Comparison of ENCODE assay signal across 11 cellular contexts in the genomic region with DNA sequence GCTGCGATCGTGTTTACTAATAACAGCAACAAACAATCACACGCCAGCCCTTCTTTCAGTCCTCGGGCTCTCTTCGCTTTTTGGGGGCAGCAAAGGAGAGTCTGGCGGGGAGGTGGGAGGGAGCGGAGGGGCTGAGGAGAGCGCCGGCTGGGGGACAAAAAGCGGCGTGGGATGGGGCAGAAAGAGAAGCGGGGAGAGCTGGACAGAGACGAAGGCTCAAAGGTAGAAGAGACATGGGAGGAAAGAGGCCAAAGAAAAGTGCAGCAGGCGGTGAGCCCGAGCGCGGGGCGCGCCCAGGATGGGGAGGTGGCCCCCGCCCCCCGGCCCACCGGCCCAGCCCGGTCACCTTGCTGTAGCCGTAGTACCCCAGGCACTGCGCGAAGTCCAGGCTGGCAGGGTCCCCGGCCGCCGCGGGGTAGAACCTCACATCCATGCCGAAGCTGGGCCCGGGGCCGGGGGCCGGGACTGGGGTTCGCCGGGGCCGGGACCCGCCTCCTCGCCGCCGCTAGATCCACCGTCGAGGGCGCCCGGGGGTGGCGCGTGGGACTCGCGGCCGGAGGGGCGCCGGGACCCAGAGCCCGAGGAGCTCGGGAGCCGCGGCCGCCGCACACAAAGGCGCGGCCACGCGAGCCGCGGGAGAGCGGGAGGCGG. TPM values are rescaled to one million over a fixed set of nuclear protein-coding genes. Genes with fewer than 3 reads are reported as not detected.
A peak's percentile ranks its signal among the peaks of the same experiment; 100 is the strongest.
DNase-seq lines count a peak whose midpoint lies in the region; ATAC-seq and TF ChIP-seq lines count a peak whose summit lies in the region.
"Had no signal": no experiment of that assay in that cellular context is flagged by ENCODE, and none has a peak within 500 bp of the region (broad histone marks: within the 10 kb centered on the region; RNA-seq: fewer than 3 reads in every experiment).

No MANE protein-coding gene starts in this region.

- no peaks in the 10 kb centered on the region for H3K9me3 Mint-ChIP-seq in Calu3 (ENCODE audit: low read depth, unreplicated experiment)

- no TSS peak for BruUV-seq in Calu3 (replicated peaks; lab: Mats Ljungman, UMichigan)

- CTCF ChIA-PET in Calu3 (lab: Charles Lee): interaction anchor here (0.6 to 1.3 kb wide), 3 partner anchors 26 to 355 kb away, joined by 3 to 6 read pairs (median 6); no protein-coding TSS in a partner anchor

- H3K36me3 Mint-ChIP-seq in Calu3 (ENCODE audit: insufficient read depth, unreplicated experiment): peaks cover 33% of the 10 kb centered on the region

- no peaks in the 10 kb centered on the region for H3K27me3 Mint-ChIP-seq in Calu3 (ENCODE audit: unreplicated experiment)

- H3K27me3 ChIP-seq in NT2/D1 (ENCODE audit: insufficient read depth, insufficient read length) (peaks cover 27% of the 10 kb centered on the region), iPS-20b (ENCODE audit: insufficient read depth, low read length) (peaks cover 42% of the 10 kb centered on the region), prostate gland (replicated peaks; ENCODE audit: insufficient read depth) (no peaks in the 10 kb centered on the region)

- TF ChIP-seq CTCF in Calu3 (IDR thresholded peaks at IDR 0.05; ENCODE audit: unreplicated experiment) (no peak), prostate gland (IDR thresholded peaks at IDR 0.05) (no peak)

- peak overlapping the region; percentile 84 for H3K9ac ChIP-seq in NT2/D1 (ENCODE audit: insufficient read length, low read depth)
- H3K9ac ChIP-seq in iPS-20b (ENCODE audit: low read depth, low read length): peak overlapping the region; percentile 69; the same call in 1 of the 2 replicates

- ATAC-seq in GM18868 (IDR thresholded peaks at IDR 0.05; ENCODE audit: unreplicated experiment) (no peak), HG03342 (IDR thresholded peaks at IDR 0.05; ENCODE audit: unreplicated experiment) (no peak), GM19328 (IDR thresholded peaks at IDR 0.05; ENCODE audit: unreplicated experiment) (no peak)

- H3K36me3 ChIP-seq in NT2/D1 (ENCODE audit: insufficient read depth, insufficient read length, low read length): no peaks in the 10 kb centered on the region
- H3K36me3 ChIP-seq in iPS-20b (ENCODE audit: insufficient read depth, low read depth, low read length): 0 out of 2 replicates have a peak, but pooled peaks cover 6% of the 10 kb centered on the region
- no peaks in the 10 kb centered on the region for H3K36me3 ChIP-seq in prostate gland
- H3K36me3 ChIP-seq: spleen had no signal

- TF ChIP-seq POLR2A in prostate gland (IDR thresholded peaks at IDR 0.05): no peak

- H3K4me3 ChIP-seq in NT2/D1 (ENCODE audit: insufficient read length, low read depth): peak overlapping the region; percentile 77
- H3K4me3 ChIP-seq in iPS-20b (ENCODE audit: low read length): peak overlapping the region; percentile 84
- peak overlapping the region; percentile 34 to 49 for H3K4me3 ChIP-seq in prostate gland

- no peak overlapping the region for H3K27ac Mint-ChIP-seq in Calu3 (ENCODE audit: unreplicated experiment)

- WGBS in prostate gland: 1% methylated on average over 42 of the region's 66 CpGs

- H3K4me1 Mint-ChIP-seq in Calu3 (ENCODE audit: low read depth, unreplicated experiment): peaks cover 26% of the 10 kb centered on the region

- intact Hi-C loops in Calu3 (cut with micrococcal nuclease; ENCODE audit: unreplicated experiment) (loop anchor here (5.0 kb wide), 1 partner anchor 89 kb away; no protein-coding TSS in a partner anchor), prostate gland (cut with DNase I) (no loop called here)

- H3K4me1 ChIP-seq in NT2/D1 (ENCODE audit: insufficient read depth, insufficient read length): peaks cover 5% of the 10 kb centered on the region
- peaks cover 26% of the 10 kb centered on the region for H3K4me1 ChIP-seq in iPS-20b (ENCODE audit: insufficient read depth, low read length)
- H3K4me1 ChIP-seq in prostate gland (replicated peaks): no peaks in the 10 kb centered on the region

- DNase-seq in Calu3: no peak
- DNase-seq in NT2/D1 (ENCODE audit: low read depth, low spot score): no peak
- no peak for DNase-seq in prostate gland (ENCODE audit: low spot score)
- no peak for DNase-seq in NK-92 treated with Interleukin-12 subunit alpha and Interleukin-12 subunit beta, amount 100 ng/mL, for 24 hours (lab: John Stamatoyannopoulos, UW)
- DNase-seq: activated CD8-positive, alpha-beta memory T cell treated with anti-CD3 and anti-CD28 coated beads for 24 hours; DND-41; spleen had no signal

- H3K27ac ChIP-seq in iPS-20b (ENCODE audit: low read length) (peak overlapping the region; percentile 75), prostate gland (no peak overlapping the region)
- H3K27ac ChIP-seq: spleen had no signal

- peak overlapping the region; percentile 78 for H3K4me3 Mint-ChIP-seq in Calu3 (ENCODE audit: low read depth, unreplicated experiment)

- H3K9me3 ChIP-seq in NT2/D1 (ENCODE audit: insufficient read depth, low read length): no peaks in the 10 kb centered on the region
- H3K9me3 ChIP-seq in iPS-20b (ENCODE audit: insufficient read depth, low read depth, low read length): no peaks in the 10 kb centered on the region
- no peaks in the 10 kb centered on the region for H3K9me3 ChIP-seq in prostate gland
- H3K9me3 ChIP-seq: spleen had no signal

RNA-seq across cellular contexts. Expression of a gene that starts 0.5 kb away (rescaled TPM):
- total RNA-seq in Calu3 (2022) (27.4 and 29.4 TPM in 2 replicates), prostate gland (1 to 10 TPM in 1 of 2 donors, under 1 TPM in 1; 0.57 to 1.7 TPM)
- total RNA-seq: spleen had no signal

Comparison
In these comparisons a context has a peak if more than half of its experiments do, and no peak if none do; other contexts are left out.
1. RNA of a gene that starts 0.5 kb away (total RNA-seq): 27.4 to 29.4 TPM in Calu3; 0.57 to 1.7 TPM in prostate gland; every median in the first group is over 10 times any median in the second.
2. Peak in every context shown above with its lines, with median percentiles within 50 percentile points of each other: H3K4me3 ChIP-seq.